ENCODE assay signal across 1 cellular context in genomic region chr16:26374279-26374925, GRCh38.
A peak's percentile ranks its signal among the peaks of the same experiment; 100 is the strongest.
TF ChIP-seq lines count a peak whose summit lies in the region.

No MANE protein-coding gene starts in this region.

TF ChIP-seq in K562, 482 proteins besides CTCF, POLR2A, EP300 and RAD21 (continued from another document):
- TF ChIP-seq ZBTB26 (CRISPR knock-in tag; IDR thresholded peaks at IDR 0.05) (peak; percentile 58; the same call in 1 of the 2 replicates), ILF3 (IDR thresholded peaks at IDR 0.05; ENCODE audit: borderline replicate concordance) (no peak), RNF2 (IDR thresholded peaks at IDR 0.05) (no peak)
TF ChIP-seq in K562: peak in this region for 4.
